ENCODE assay signal across 28 cellular contexts in the genomic region with DNA sequence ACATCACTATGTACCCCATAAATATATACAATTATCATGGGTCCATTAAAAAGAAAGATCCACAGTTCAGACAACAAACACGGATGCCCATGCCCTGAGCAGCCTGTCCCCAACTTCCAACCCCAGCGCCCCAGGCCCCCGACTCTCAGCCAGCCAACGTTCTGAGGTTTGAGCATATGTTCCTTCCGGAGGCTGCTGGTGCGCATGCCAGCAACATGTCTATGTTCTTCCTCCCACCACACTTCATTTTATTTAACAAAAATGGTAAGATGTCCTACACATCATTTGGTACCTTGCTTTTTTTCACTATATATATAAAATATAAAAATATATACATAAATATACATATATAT.
"Had no signal": no experiment of that assay in that cellular context is flagged by ENCODE, and none has a peak within 500 bp of the region (broad histone marks: within the 10 kb centered on the region; RNA-seq: fewer than 3 reads in every experiment).

No MANE protein-coding gene starts in this region.

- H3K9me3 ChIP-seq: gastroesophageal sphincter, left lung, neutrophil, stomach, thyroid gland, upper lobe of left lung had no signal

- H3K9me3 Mint-ChIP-seq: activated naive CD4-positive, alpha-beta T cell treated with anti-CD3 and anti-CD28 coated beads for 36 hours; nephron; T-helper 1 cell treated with Interleukin-12 subunit alpha and Interleukin-12 subunit beta and Interleukin-4 antibody, amounts not matched to agents 30 μg/mL and 1 μg/mL, for 36 hours had no signal

- H3K36me3 ChIP-seq: brain microvascular endothelial cell, thyroid gland had no signal

- H3K27me3 ChIP-seq: brain microvascular endothelial cell, gastroesophageal sphincter, left lung, neutrophil, stomach, thyroid gland, upper lobe of left lung had no signal

- H3K4me1 ChIP-seq: gastroesophageal sphincter, left lung, stomach, thyroid gland, upper lobe of left lung had no signal

- H3K27ac ChIP-seq: brain microvascular endothelial cell, gastroesophageal sphincter, left lung, neutrophil, stomach, thyroid gland, upper lobe of left lung, WERI-Rb-1 had no signal

- H3K27ac Mint-ChIP-seq: activated naive CD4-positive, alpha-beta T cell treated with anti-CD3 and anti-CD28 coated beads for 36 hours; nephron; progenitor cell of endocrine pancreas; stimulated activated naive B cell treated with anti-CD40 and anti-IgM and Interleukin-4, amounts not matched to agents 10 μg/mL and 1 μg/mL and 100 μg/mL, for 72 hours; T-helper 1 cell treated with Interleukin-12 subunit alpha and Interleukin-12 subunit beta and Interleukin-4 antibody, amounts not matched to agents 30 μg/mL and 1 μg/mL, for 36 hours had no signal

- H3K27me3 Mint-ChIP-seq: progenitor cell of endocrine pancreas; stimulated activated naive B cell treated with anti-CD40 and anti-IgM and Interleukin-4, amounts not matched to agents 10 μg/mL and 1 μg/mL and 100 μg/mL, for 72 hours had no signal

- H3K4me1 Mint-ChIP-seq: nephron had no signal

- H3K4me3 Mint-ChIP-seq: activated naive CD4-positive, alpha-beta T cell treated with anti-CD3 and anti-CD28 coated beads for 36 hours; nephron; stimulated activated naive B cell treated with anti-CD40 and anti-IgM and Interleukin-4, amounts not matched to agents 10 μg/mL and 1 μg/mL and 100 μg/mL, for 72 hours; T-helper 1 cell treated with Interleukin-12 subunit alpha and Interleukin-12 subunit beta and Interleukin-4 antibody, amounts not matched to agents 30 μg/mL and 1 μg/mL, for 36 hours had no signal

- DNase-seq: activated CD4-positive, alpha-beta T cell treated with anti-CD3 and anti-CD28 coated beads for 48 hours; activated CD4-positive, alpha-beta T cell treated with anti-CD3 and anti-CD28 coated beads, Interleukin-2, amount 50 U/mL, for 48 hours; activated CD8-positive, alpha-beta memory T cell treated with anti-CD3 and anti-CD28 coated beads for 24 hours; activated effector memory CD4-positive, alpha-beta T cell treated with Interleukin-2 at 50 U/mL for 16 hours; activated naive CD4-positive, alpha-beta T cell treated with anti-CD3 and anti-CD28 coated beads for 36 hours; amniotic stem cell; brain microvascular endothelial cell; head of caudate nucleus; hypothalamus; kidney glomerular epithelial cell; mammary epithelial cell; retina; stimulated activated CD4-positive, alpha-beta T cell treated with anti-CD3 and anti-CD28 coated beads, Interleukin-15, amount 100 ng/mL, for 24 hours; stimulated activated CD4-positive, alpha-beta T cell treated with anti-CD3 and anti-CD28 coated beads, Interleukin-2, amount 100 ng/mL, for 24 hours; stimulated activated naive B cell treated with anti-CD40 and anti-IgM and Interleukin-4, amounts not matched to agents 10 μg/mL and 1 μg/mL and 100 μg/mL, for 72 hours; stomach; T-helper 9 cell; thyroid gland; upper lobe of left lung; WERI-Rb-1 had no signal

- ATAC-seq: activated CD4-positive, CD25-positive, alpha-beta regulatory T cell treated with anti-CD3 and anti-CD28 coated beads, Interleukin-2, amount 50 U/mL, for 24 hours; gastroesophageal sphincter; left lung; stimulated activated naive B cell treated with anti-CD40 and anti-IgM and Interleukin-4, amounts not matched to agents 10 μg/mL and 1 μg/mL and 100 μg/mL, for 72 hours had no signal

- H3K4me3 ChIP-seq: gastroesophageal sphincter, left lung, smooth muscle cell, stomach, thyroid gland, upper lobe of left lung had no signal
